Comparison of ENCODE assay signal across 8 cellular contexts in genomic region chr3:143970773-143971366, GRCh38. TPM values are rescaled to one million over a fixed set of nuclear protein-coding genes. Genes with fewer than 3 reads are reported as not detected.
DNase-seq lines count a peak whose midpoint lies in the region; ATAC-seq and TF ChIP-seq lines count a peak whose summit lies in the region.

No MANE protein-coding gene starts in this region.

- POLR2A ChIA-PET in PC-3 (lab: Charles Lee; ENCODE audit: unreplicated experiment): interaction anchor here (0.6 kb wide), 2 partner anchors 401 to 1839 kb away, joined by 4 read pairs; no protein-coding TSS in a partner anchor

- H2AFZ ChIP-seq in PC-3 (ENCODE audit: low read length): peak overlapping the region; percentile 99

- BruUV-seq in PC-3 (replicated peaks; lab: Mats Ljungman, UMichigan): TSS peak; percentile 92

- peaks cover 15% of the 10 kb centered on the region for H3K4me1 ChIP-seq in PC-3 (ENCODE audit: insufficient read depth, low read length)
- H3K4me1 ChIP-seq in foreskin keratinocyte: peaks cover 16% of the 10 kb centered on the region
- peaks cover 36% of the 10 kb centered on the region in 2 experiments for H3K4me1 ChIP-seq in neutrophil (ENCODE audit: control insufficient read depth in 1 of 2, insufficient read depth in 1 of 2, low read depth in 1 of 2, low read length in 1 of 2)
- peaks cover 7% of the 10 kb centered on the region for H3K4me1 ChIP-seq in testis

- peak overlapping the region; percentile 87 for H3K4me3 ChIP-seq in AG10803 (ENCODE audit: low read length)
- peak overlapping the region; percentile 99 for H3K4me3 ChIP-seq in PC-3 (ENCODE audit: low read length)
- peak overlapping the region; percentile 92 to 98 for H3K4me3 ChIP-seq in neutrophil (ENCODE audit: low read depth in 1 of 2, low read length in 1 of 2)
- H3K4me3 ChIP-seq in testis: peak overlapping the region; percentile 82 to 89

- intact Hi-C loops in PC-3 (cut with micrococcal nuclease) (loop anchor here (1.0 to 10.0 kb wide), 6 partner anchors 15 to 584 kb away; no protein-coding TSS in a partner anchor), testis (cut with DNase I; ENCODE audit: low total_unique reads) (no loop called here)

- peaks cover 10% of the 10 kb centered on the region; the same call in 1 of the 2 replicates for H4K20me1 ChIP-seq in PC-3 (ENCODE audit: low read length)

- no peak for TF ChIP-seq POLR2A in testis (IDR thresholded peaks at IDR 0.05)

- H3K27ac ChIP-seq in PC-3 (ENCODE audit: low read length) (peak overlapping the region; percentile 88), foreskin keratinocyte (peak overlapping the region; percentile 82), neutrophil (peak overlapping the region; percentile 96), testis (peak overlapping the region; percentile 92 to 96)

- DNase-seq in AG10803 (ENCODE audit: low read depth) (no peak), PC-3 (peak; percentile 30), activated gamma-delta T cell (lab: John Stamatoyannopoulos, UW) (peak; percentile 38), foreskin keratinocyte (no peak), testis (peak; percentile 70)

- H3K9me3 ChIP-seq in PC-3 (ENCODE audit: low read length) (no peaks in the 10 kb centered on the region), neutrophil (no peaks in the 10 kb centered on the region), testis (no peaks in the 10 kb centered on the region)

- H3K36me3 ChIP-seq in PC-3 (ENCODE audit: low read depth, low read length): no peaks in the 10 kb centered on the region
- H3K36me3 ChIP-seq in neutrophil: no peaks in the 10 kb centered on the region
- no peaks in the 10 kb centered on the region for H3K36me3 ChIP-seq in testis (ENCODE audit: low read depth, missing control alignments)

- peak overlapping the region; percentile 88 for H3K9ac ChIP-seq in PC-3 (ENCODE audit: low read length)

- no peaks in the 10 kb centered on the region for H3K9me2 ChIP-seq in PC-3 (replicated peaks; ENCODE audit: low read length)

- H3K4me2 ChIP-seq in PC-3 (ENCODE audit: low read length): peak overlapping the region; percentile 98

- H3K79me2 ChIP-seq in PC-3 (ENCODE audit: low read length): peaks cover 37% of the 10 kb centered on the region

- TF ChIP-seq CTCF in AG10803 (conservative IDR thresholded peaks at IDR 0.05; ENCODE audit: low read length) (no peak), PC-3 (conservative IDR thresholded peaks at IDR 0.05; ENCODE audit: low read depth, low read length) (no peak), foreskin keratinocyte (conservative IDR thresholded peaks at IDR 0.05) (no peak), neutrophil (IDR thresholded peaks at IDR 0.05) (no peak), testis (IDR thresholded peaks at IDR 0.05) (peak in 1 of 3 experiments; percentile 19)

- no peaks in the 10 kb centered on the region for H3K27me3 ChIP-seq in PC-3 (ENCODE audit: low read length)
- no peaks in the 10 kb centered on the region for H3K27me3 ChIP-seq in foreskin keratinocyte
- H3K27me3 ChIP-seq in neutrophil: no peaks in the 10 kb centered on the region
- H3K27me3 ChIP-seq in testis: no peaks in the 10 kb centered on the region

- CTCF ChIA-PET in PC-3 (lab: Charles Lee): interaction anchor here (0.7 kb wide), 2 partner anchors 146 to 461 kb away, joined by 3 read pairs; no protein-coding TSS in a partner anchor

- H3F3A ChIP-seq in PC-3 (ENCODE audit: low read length, unreplicated experiment): no peaks in the 10 kb centered on the region

- WGBS in testis, 2 donors: 1% methylated on average over 31 to 37 of the region's 37 CpGs

- peak; percentile 6 for ATAC-seq in GM19025 (IDR thresholded peaks at IDR 0.05; ENCODE audit: low read depth, unreplicated experiment)
- peak; percentile 27 for ATAC-seq in HG03280 (IDR thresholded peaks at IDR 0.05; ENCODE audit: unreplicated experiment)
- peak; percentile 3 for ATAC-seq in PC-3
- peak; percentile 1 for ATAC-seq in foreskin keratinocyte

RNA-seq across cellular contexts. Expression of gene DIPK2A, which starts 0.8 kb away (rescaled TPM):
- total RNA-seq in PC-3 (2014; rRNA removed) (28.5 and 31.3 TPM in 2 replicates), foreskin keratinocyte (11.9 and 13.4 TPM in 2 replicates), testis (10 to 100 TPM; 71.3 to 85.0 TPM)
- polyA plus RNA-seq in foreskin keratinocyte (4.0 and 5.8 TPM in 2 replicates), testis (ENCODE audit: insufficient read depth, low read depth, low replicate concordance) (12.4 TPM)

Comparison
In these comparisons a context has a peak if more than half of its experiments do, and no peak if none do; other contexts are left out.
1. DNase-seq: peak in PC-3 (single experiment), activated gamma-delta T cell (single experiment) and testis (single experiment); none in AG10803 (single experiment) and foreskin keratinocyte (0 of 2).
2. Peak in every context shown above with its lines, with median percentiles within 50 percentile points of each other: H3K4me3 ChIP-seq, ATAC-seq and H3K27ac ChIP-seq.